25 cellular contexts compared by ENCODE assay signal in the genomic region with DNA sequence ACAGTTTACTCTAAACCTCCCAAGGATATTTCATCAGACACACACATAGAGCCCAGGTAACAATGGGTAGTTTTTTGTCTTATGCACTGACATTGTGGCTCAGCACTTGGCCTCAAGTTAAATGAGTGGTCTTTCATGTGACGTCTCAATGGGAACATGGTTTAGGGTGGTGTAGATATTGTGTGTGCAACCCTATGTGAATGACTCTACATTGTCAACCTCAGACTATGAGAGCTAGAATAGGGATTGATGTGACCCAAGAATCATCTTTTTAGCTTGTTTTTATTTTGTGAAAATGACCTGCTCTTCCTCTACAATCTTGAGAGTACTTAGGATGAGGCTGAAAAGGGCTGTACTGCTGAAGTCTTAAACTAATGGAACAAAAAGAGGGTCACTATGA.
"Had no signal": no experiment of that assay in that cellular context is flagged by ENCODE, and none has a peak within 500 bp of the region (broad histone marks: within the 10 kb centered on the region; RNA-seq: fewer than 3 reads in every experiment).

No MANE protein-coding gene starts in this region.

- H3K36me3 Mint-ChIP-seq: mesothelial cell of epicardium, naive B cell had no signal

- H3K4me3 ChIP-seq: coronary artery, dorsolateral prefrontal cortex, esophagus muscularis mucosa, gastroesophageal sphincter, heart right ventricle, left lung, lower lobe of right lung, mucosa of descending colon had no signal

- FAIRE-seq: colon, endothelial cell of umbilical vein, frontal cortex, islet of Langerhans, keratinocyte had no signal

- H3K9me3 ChIP-seq: esophagus muscularis mucosa, gastroesophageal sphincter, left lung, lower lobe of right lung, mucosa of descending colon had no signal

- DNase-seq: dermis blood vessel endothelial cell; dorsolateral prefrontal cortex; effector CD4-positive, alpha-beta T cell; effector memory CD4-positive, alpha-beta T cell; glutamatergic neuron; head of caudate nucleus; heart right ventricle; hippocampal formation; left cardiac atrium; left lung; left ventricle myocardium superior; lower lobe of right lung; mesenchymal stem cell; mucosa of descending colon; naive B cell had no signal

- H3K36me3 ChIP-seq: esophagus muscularis mucosa, gastroesophageal sphincter, heart right ventricle, left lung, lower lobe of right lung had no signal

- H3K4me3 Mint-ChIP-seq: mesothelial cell of epicardium, naive B cell had no signal

- H3K27ac ChIP-seq: coronary artery, dorsolateral prefrontal cortex, esophagus muscularis mucosa, foreskin keratinocyte, gastroesophageal sphincter, heart right ventricle, left lung, lower lobe of right lung had no signal

- ATAC-seq: gastroesophageal sphincter, heart right ventricle, left cardiac atrium, left lung, left ventricle myocardium superior, lower lobe of right lung, mucosa of descending colon had no signal

- H3K27ac Mint-ChIP-seq: mesothelial cell of epicardium, naive B cell had no signal

- H3K9me3 Mint-ChIP-seq: naive B cell had no signal

- H3K4me1 ChIP-seq: esophagus muscularis mucosa, foreskin keratinocyte, gastroesophageal sphincter, heart right ventricle, left lung, lower lobe of right lung had no signal

- H3K27me3 ChIP-seq: dorsolateral prefrontal cortex, esophagus muscularis mucosa, foreskin keratinocyte, gastroesophageal sphincter, left lung had no signal

- H3K4me1 Mint-ChIP-seq: mesothelial cell of epicardium, naive B cell had no signal
